16 cellular contexts compared by ENCODE assay signal in genomic region chr3:57971975-57972374, GRCh38. TPM values are rescaled to one million over a fixed set of nuclear protein-coding genes. Genes with fewer than 3 reads are reported as not detected.
DNase-seq lines count a peak whose midpoint lies in the region; ATAC-seq and TF ChIP-seq lines count a peak whose summit lies in the region.
"Had no signal": no experiment of that assay in that cellular context is flagged by ENCODE, and none has a peak within 500 bp of the region (broad histone marks: within the 10 kb centered on the region; RNA-seq: fewer than 3 reads in every experiment).

No MANE protein-coding gene starts in this region.

- H3K36me3 Mint-ChIP-seq in MCF 10A (ENCODE audit: insufficient read depth, unreplicated experiment): peaks cover 6% of the 10 kb centered on the region

- no peaks in the 10 kb centered on the region for H3K36me3 ChIP-seq in suprapubic skin

- in situ Hi-C loops in KBM-7 (cut with MboI; ENCODE audit: low pct_unique_long_range_greater_than_20kb, low sequenced_read_pairs): no loop called here

- 67% methylated on average over 4 of the region's 4 CpGs for WGBS in suprapubic skin

- H3K4me3 Mint-ChIP-seq in MCF 10A (ENCODE audit: unreplicated experiment): peak overlapping the region; percentile 56
- H3K4me3 Mint-ChIP-seq: activated B cell treated with CpG ODN at 0.5 μM for 24 hours had no signal

- peak overlapping the region; percentile 93 for H3K27ac Mint-ChIP-seq in MCF 10A (ENCODE audit: low read depth, unreplicated experiment)
- H3K27ac Mint-ChIP-seq: activated B cell treated with CpG ODN at 0.5 μM for 24 hours; activated naive CD4-positive, alpha-beta T cell treated with anti-CD3 and anti-CD28 coated beads, Interleukin-2, amount 50 U/mL, for 72 hours; progenitor cell of endocrine pancreas had no signal

- no peaks in the 10 kb centered on the region for H3K9me3 Mint-ChIP-seq in MCF 10A (ENCODE audit: unreplicated experiment)
- H3K9me3 Mint-ChIP-seq: activated B cell treated with CpG ODN at 0.5 μM for 24 hours; activated naive CD4-positive, alpha-beta T cell treated with anti-CD3 and anti-CD28 coated beads, Interleukin-2, amount 50 U/mL, for 72 hours had no signal

- TF ChIP-seq CTCF in MCF 10A (IDR thresholded peaks at IDR 0.05; ENCODE audit: unreplicated experiment) (no peak), suprapubic skin (IDR thresholded peaks at IDR 0.05) (no peak)

- TF ChIP-seq POLR2A in suprapubic skin (IDR thresholded peaks at IDR 0.05): no peak

- no peaks in the 10 kb centered on the region for H3K27me3 Mint-ChIP-seq in MCF 10A (ENCODE audit: insufficient read depth, unreplicated experiment)
- H3K27me3 Mint-ChIP-seq: activated B cell treated with CpG ODN at 0.5 μM for 24 hours had no signal

- TSS peak; percentile 18 for BruUV-seq in MCF 10A (replicated peaks; lab: Mats Ljungman, UMichigan)

- H3K4me1 ChIP-seq in suprapubic skin: peaks cover 22% of the 10 kb centered on the region

- no peaks in the 10 kb centered on the region for H3K27me3 ChIP-seq in suprapubic skin

- CTCF ChIA-PET in MCF 10A (lab: Yijun Ruan, JAX): interaction anchor here (0.6 to 2.2 kb wide), 9 partner anchors 13 to 164 kb away, joined by 3 to 7 read pairs (median 5); no protein-coding TSS in a partner anchor

- H3K9me3 ChIP-seq in suprapubic skin: no peaks in the 10 kb centered on the region

- H3K4me3 ChIP-seq in suprapubic skin: no peak overlapping the region

- peaks cover 42% of the 10 kb centered on the region for H3K4me1 Mint-ChIP-seq in MCF 10A (ENCODE audit: insufficient read depth, unreplicated experiment)
- H3K4me1 Mint-ChIP-seq: activated B cell treated with CpG ODN at 0.5 μM for 24 hours had no signal

- no peak for TF ChIP-seq EP300 in suprapubic skin (IDR thresholded peaks at IDR 0.05)

- intact Hi-C loops in MCF 10A (cut with micrococcal nuclease): no loop called here
- intact Hi-C loops in left colon (cut with DNase I, micrococcal nuclease): no loop called here

- peak; percentile 76 for DNase-seq in HT-29 (ENCODE audit: low spot score)
- DNase-seq in MCF 10A (ENCODE audit: unreplicated experiment): peak; percentile 75
- peak; percentile 97 to 98 for DNase-seq in left colon
- DNase-seq in suprapubic skin (ENCODE audit: low spot score in 2 of 2): no peak
- DNase-seq in putamen (ENCODE audit: low spot score): no peak
- no peak for DNase-seq in KBM-7
- no peak for DNase-seq in NCI-H345 (lab: John Stamatoyannopoulos, UW)
- DNase-seq: activated B cell treated with CpG ODN at 0.5 μM for 24 hours; central memory CD4-positive, alpha-beta T cell; NCI-H2107; NK-92 treated with Interleukin-12 subunit alpha and Interleukin-12 subunit beta, amount 100 ng/mL, for 24 hours; stimulated activated CD4-positive, alpha-beta T cell treated with anti-CD3 and anti-CD28 coated beads, Interleukin-2, amount 100 ng/mL, for 48 hours had no signal

- H3K27ac ChIP-seq in suprapubic skin: peak overlapping the region; percentile 6
- H3K27ac ChIP-seq: HL-60 had no signal

- ATAC-seq in left colon: peak; percentile 78
- ATAC-seq: activated naive CD4-positive, alpha-beta T cell treated with anti-CD3 and anti-CD28 coated beads, Interleukin-2, amount 50 U/mL, for 72 hours; SK-N-SH treated with all-trans-retinoic acid at 6 μM for 48 hours had no signal

- POLR2A ChIA-PET in MCF 10A (lab: Yijun Ruan, JAX): interaction anchor here (0.6 to 3.9 kb wide), 8 partner anchors 10 to 78 kb away, joined by 3 to 38 read pairs (median 7); partner anchors contain the start of gene FLNB

RNA-seq across cellular contexts. Expression of gene FLNB, which starts 36.2 kb away (rescaled TPM):
- 225 and 241 TPM in 2 replicates for total RNA-seq in HT-29 (2014; rRNA removed; shearing (Covaris generic))
- total RNA-seq in MCF 10A (2022): 580 and 593 TPM in 2 replicates
- 100 to 1,000 TPM; 410 to 585 TPM for total RNA-seq in left colon
- total RNA-seq in suprapubic skin: 100 to 1,000 TPM; 143 to 186 (median 150) TPM

Comparison
In these comparisons a context has a peak if more than half of its experiments do, and no peak if none do; other contexts are left out.
1. DNase-seq: peak in HT-29 (single experiment), MCF 10A (single experiment) and left colon (2 of 2); none in suprapubic skin (0 of 2), putamen (single experiment), KBM-7 (single experiment) and NCI-H345 (single experiment).